Comparison of ENCODE assay signal across 24 cellular contexts in genomic region chr12:84701966-84702365, GRCh38.
A peak's percentile ranks its signal among the peaks of the same experiment; 100 is the strongest.
DNase-seq lines count a peak whose midpoint lies in the region; ATAC-seq and TF ChIP-seq lines count a peak whose summit lies in the region.
"Had no signal": no experiment of that assay in that cellular context is flagged by ENCODE, and none has a peak within 500 bp of the region (broad histone marks: within the 10 kb centered on the region; RNA-seq: fewer than 3 reads in every experiment).

No MANE protein-coding gene starts in this region.

- H4K20me1 ChIP-seq in fibroblast of lung (ENCODE audit: control insufficient read depth, extremely low read depth, insufficient read depth, low read length): no peaks in the 10 kb centered on the region

- H3K27ac ChIP-seq in breast epithelium (no peak overlapping the region), fibroblast of lung (ENCODE audit: insufficient read depth, low read length) (no peak overlapping the region)
- H3K27ac ChIP-seq: right atrium auricular region had no signal

- no peaks in the 10 kb centered on the region for H3K27me3 ChIP-seq in breast epithelium
- H3K27me3 ChIP-seq in fibroblast of lung (ENCODE audit: control insufficient read depth, insufficient read depth, low read length): no peaks in the 10 kb centered on the region
- H3K27me3 ChIP-seq: BE2C, right atrium auricular region had no signal

- no peak overlapping the region for H3K27ac Mint-ChIP-seq in MCF 10A (ENCODE audit: low read depth, unreplicated experiment)
- H3K27ac Mint-ChIP-seq in activated T-cell treated with anti-CD3 and anti-CD28 coated beads, Interleukin-2, amount 50 U/mL, for 24 hours: no peak overlapping the region
- H3K27ac Mint-ChIP-seq: activated naive CD4-positive, alpha-beta T cell treated with anti-CD3 and anti-CD28 coated beads, Interleukin-2, amount 10 ng/mL, durations not matched to agents 7 days and 5 days; naive thymus-derived CD8-positive, alpha-beta T cell; T-cell; type B pancreatic cell had no signal

- no peak overlapping the region for H3K4me3 ChIP-seq in breast epithelium
- H3K4me3 ChIP-seq in fibroblast of lung (replicated peaks in 1 of 4; ENCODE audit: control extremely low read depth in 1 of 4, insufficient read depth in 1 of 4, low read depth in 3 of 4, low read length in 4 of 4): no peak overlapping the region
- H3K4me3 ChIP-seq: right atrium auricular region had no signal

- no TSS peak for BruUV-seq in MCF 10A (replicated peaks; lab: Mats Ljungman, UMichigan)

- no peak overlapping the region for H3K9ac ChIP-seq in fibroblast of lung (ENCODE audit: insufficient read depth, low read length)

- H3K36me3 ChIP-seq in breast epithelium: no peaks in the 10 kb centered on the region
- H3K36me3 ChIP-seq in fibroblast of lung (ENCODE audit: control insufficient read depth, insufficient read depth, low read length): no peaks in the 10 kb centered on the region
- H3K36me3 ChIP-seq: BE2C, right atrium auricular region had no signal

- no peak for ATAC-seq in GM18517 (IDR thresholded peaks at IDR 0.05; ENCODE audit: unreplicated experiment)
- ATAC-seq: activated T-cell treated with anti-CD3 and anti-CD28 coated beads, Interleukin-2, amount 50 U/mL, for 4 hours; esophagus mucosa; left lobe of liver; naive thymus-derived CD8-positive, alpha-beta T cell; Right ventricle myocardium inferior; T-cell had no signal

- H3K79me2 ChIP-seq in fibroblast of lung (ENCODE audit: control insufficient read depth, insufficient read depth, low read length): no peaks in the 10 kb centered on the region

- POLR2A ChIA-PET in MCF 10A (lab: Yijun Ruan, JAX): no interaction called here

- H3K9me3 Mint-ChIP-seq in MCF 10A (ENCODE audit: unreplicated experiment): no peaks in the 10 kb centered on the region
- H3K9me3 Mint-ChIP-seq in activated T-cell treated with anti-CD3 and anti-CD28 coated beads, Interleukin-2, amount 50 U/mL, for 24 hours: no peaks in the 10 kb centered on the region
- H3K9me3 Mint-ChIP-seq: activated naive CD4-positive, alpha-beta T cell treated with anti-CD3 and anti-CD28 coated beads, Interleukin-2, amount 10 ng/mL, durations not matched to agents 7 days and 5 days; activated T-cell treated with anti-CD3 and anti-CD28 coated beads, Interleukin-2, amount 50 U/mL, for 4 hours; type B pancreatic cell had no signal

- no peak for TF ChIP-seq CTCF in MCF 10A (IDR thresholded peaks at IDR 0.05; ENCODE audit: unreplicated experiment)
- no peak for TF ChIP-seq CTCF in breast epithelium (IDR thresholded peaks at IDR 0.05)
- TF ChIP-seq CTCF in fibroblast of lung (conservative IDR thresholded peaks at IDR 0.05 in 1 of 2, IDR thresholded peaks at IDR 0.05 in 1 of 2; ENCODE audit: low read depth in 1 of 2, low read length in 2 of 2): no peak

- CTCF ChIA-PET in MCF 10A (lab: Yijun Ruan, JAX): no interaction called here

- H3K27me3 Mint-ChIP-seq in MCF 10A (ENCODE audit: insufficient read depth, unreplicated experiment): no peaks in the 10 kb centered on the region
- no peaks in the 10 kb centered on the region for H3K27me3 Mint-ChIP-seq in activated T-cell treated with anti-CD3 and anti-CD28 coated beads, Interleukin-2, amount 50 U/mL, for 24 hours
- H3K27me3 Mint-ChIP-seq: activated naive CD4-positive, alpha-beta T cell treated with anti-CD3 and anti-CD28 coated beads, Interleukin-2, amount 10 ng/mL, durations not matched to agents 7 days and 5 days; T-cell; type B pancreatic cell had no signal

- H3K4me3 Mint-ChIP-seq in MCF 10A (ENCODE audit: unreplicated experiment): no peak overlapping the region
- no peak overlapping the region for H3K4me3 Mint-ChIP-seq in activated T-cell treated with anti-CD3 and anti-CD28 coated beads, Interleukin-2, amount 50 U/mL, for 24 hours
- H3K4me3 Mint-ChIP-seq: activated naive CD4-positive, alpha-beta T cell treated with anti-CD3 and anti-CD28 coated beads, Interleukin-2, amount 10 ng/mL, durations not matched to agents 7 days and 5 days; activated T-cell treated with anti-CD3 and anti-CD28 coated beads, Interleukin-2, amount 50 U/mL, for 4 hours; naive thymus-derived CD8-positive, alpha-beta T cell; T-cell; type B pancreatic cell had no signal

- peaks cover 6% of the 10 kb centered on the region for H3K4me1 Mint-ChIP-seq in MCF 10A (ENCODE audit: insufficient read depth, unreplicated experiment)
- no peaks in the 10 kb centered on the region for H3K4me1 Mint-ChIP-seq in activated T-cell treated with anti-CD3 and anti-CD28 coated beads, Interleukin-2, amount 50 U/mL, for 24 hours (ENCODE audit: low read depth)
- H3K4me1 Mint-ChIP-seq: activated naive CD4-positive, alpha-beta T cell treated with anti-CD3 and anti-CD28 coated beads, Interleukin-2, amount 10 ng/mL, durations not matched to agents 7 days and 5 days; naive thymus-derived CD8-positive, alpha-beta T cell; T-cell had no signal

- H3K4me2 ChIP-seq in fibroblast of lung (ENCODE audit: extremely low read depth, insufficient read depth, low read length): no peak overlapping the region

- DNase-seq in MCF 10A (ENCODE audit: unreplicated experiment) (peak; percentile 7), breast epithelium (ENCODE audit: low spot score in 2 of 2) (no peak), RKO (ENCODE audit: low spot score) (peak; percentile 23), fibroblast of lung (ENCODE audit: low read depth in 2 of 2) (peak; percentile 16 to 28), 8988T (no peak), SW 1271 (lab: John Stamatoyannopoulos, UW) (no peak)
- no peak for DNase-seq in activated T-cell treated with anti-CD3 and anti-CD28 coated beads, Interleukin-2, amount 50 U/mL, for 24 hours
- DNase-seq: activated naive CD4-positive, alpha-beta T cell treated with anti-CD3 and anti-CD28 coated beads, Interleukin-2, amount 10 ng/mL, durations not matched to agents 7 days and 5 days; activated T-cell treated with anti-CD3 and anti-CD28 coated beads, Interleukin-2, amount 50 U/mL, for 4 hours; amygdala; BE2C; effector CD4-positive, alpha-beta T cell; HCEC 1CT; MM.1S; naive thymus-derived CD8-positive, alpha-beta T cell; NCI-H1694; NCI-H526 treated with DMSO at 0.1 percent for 48 hours; T-cell had no signal

- H3K4me1 ChIP-seq in breast epithelium (no peaks in the 10 kb centered on the region), fibroblast of lung (ENCODE audit: control insufficient read depth, extremely low read depth, insufficient read depth, low read length) (no peaks in the 10 kb centered on the region)
- H3K4me1 ChIP-seq: BE2C, right atrium auricular region had no signal

- intact Hi-C loops in MCF 10A (cut with micrococcal nuclease) (no loop called here), breast epithelium (cut with DNase I; ENCODE audit: low total_unique reads) (no loop called here)

- no peaks in the 10 kb centered on the region for H3K9me3 ChIP-seq in breast epithelium
- H3K9me3 ChIP-seq in fibroblast of lung (ENCODE audit: control insufficient read depth, insufficient read depth, low read depth, low read length): no peaks in the 10 kb centered on the region
- H3K9me3 ChIP-seq: BE2C, right atrium auricular region had no signal

- no peaks in the 10 kb centered on the region for H3K36me3 Mint-ChIP-seq in MCF 10A (ENCODE audit: insufficient read depth, unreplicated experiment)
- H3K36me3 Mint-ChIP-seq in activated T-cell treated with anti-CD3 and anti-CD28 coated beads, Interleukin-2, amount 50 U/mL, for 24 hours (ENCODE audit: low read depth): no peaks in the 10 kb centered on the region
- H3K36me3 Mint-ChIP-seq: activated naive CD4-positive, alpha-beta T cell treated with anti-CD3 and anti-CD28 coated beads, Interleukin-2, amount 10 ng/mL, durations not matched to agents 7 days and 5 days; naive thymus-derived CD8-positive, alpha-beta T cell; T-cell; type B pancreatic cell had no signal

- TF ChIP-seq POLR2A in breast epithelium (IDR thresholded peaks at IDR 0.05): no peak

- no peak overlapping the region for H2AFZ ChIP-seq in fibroblast of lung (ENCODE audit: low read length)

Comparison
In these comparisons a context has a peak if more than half of its experiments do, and no peak if none do; other contexts are left out.
1. DNase-seq: peak in MCF 10A (single experiment), RKO (single experiment) and fibroblast of lung (2 of 2); none in breast epithelium (0 of 2), 8988T (single experiment), SW 1271 (0 of 2) and activated T-cell treated with anti-CD3 and anti-CD28 coated beads, Interleukin-2, amount 50 U/mL, for 24 hours (single experiment).